10 cellular contexts compared by ENCODE assay signal in the genomic region with DNA sequence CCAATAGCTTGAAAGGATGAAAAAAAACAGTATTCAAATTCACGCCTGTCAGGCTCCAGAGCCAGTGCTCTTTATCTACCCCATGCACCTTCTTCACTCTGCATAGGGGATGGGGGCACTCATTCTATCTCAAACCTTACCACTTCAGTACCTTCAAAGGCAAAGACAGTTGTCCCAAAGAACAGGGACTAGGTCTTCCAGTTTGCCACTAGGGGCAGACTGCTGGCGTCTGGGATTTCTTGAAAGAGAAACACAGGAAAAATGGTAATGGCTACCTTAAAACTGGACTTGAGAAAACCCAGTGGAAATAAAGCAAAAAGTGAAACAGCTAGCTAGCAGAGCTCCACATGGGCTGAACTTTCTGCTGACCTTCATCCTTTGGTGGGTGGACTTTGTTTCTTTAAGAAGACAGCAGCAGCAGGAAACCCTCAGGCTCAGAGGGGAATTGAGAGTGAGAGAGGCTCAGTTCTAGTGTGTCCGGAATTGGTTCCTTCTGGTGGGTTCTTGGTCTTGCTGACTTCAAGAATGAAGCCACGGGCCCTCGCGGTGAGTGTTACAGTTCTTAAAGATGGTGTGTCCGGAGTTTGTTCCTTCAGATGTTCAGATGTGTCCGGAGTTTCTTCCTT. TPM values are rescaled to one million over a fixed set of nuclear protein-coding genes. Genes with fewer than 3 reads are reported as not detected.
DNase-seq lines count a peak whose midpoint lies in the region; ATAC-seq and TF ChIP-seq lines count a peak whose summit lies in the region.
"Had no signal": no experiment of that assay in that cellular context is flagged by ENCODE, and none has a peak within 500 bp of the region (broad histone marks: within the 10 kb centered on the region; RNA-seq: fewer than 3 reads in every experiment).

No MANE protein-coding gene starts in this region.

- H3K4me1 ChIP-seq in psoas muscle, result peaks cover 9% of the 10 kb centered on the region

- no peaks in the 10 kb centered on the region for H3K9me3 ChIP-seq in psoas muscle

- intact Hi-C loops in psoas muscle (cut with DNase I), result no loop called here

- no peak overlapping the region for H3K4me3 ChIP-seq in coronary artery
- H3K4me3 ChIP-seq in psoas muscle, result no peak overlapping the region

- no peak overlapping the region for H3K27ac ChIP-seq in coronary artery
- no peak overlapping the region for H3K27ac ChIP-seq in psoas muscle
- H3K27ac ChIP-seq: epithelial cell of prostate had no signal

- WGBS in psoas muscle, 3 donors, result 82 to 86% (median 83%) methylated on average over 6 to 8 of the region's 8 CpGs

- ATAC-seq in psoas muscle (no peak), GM18873 (IDR thresholded peaks at IDR 0.05; ENCODE audit: low FRiP score, unreplicated experiment) (no peak)

- DNase-seq in DMS 273 (lab: John Stamatoyannopoulos, UW; ENCODE audit: unreplicated experiment) (peak; percentile 45), DMS 273 treated with DMSO at 0.1 percent for 48 hours (lab: John Stamatoyannopoulos, UW) (no peak), MV-4-11 (lab: John Stamatoyannopoulos, UW) (peak; percentile 76), coronary artery (ENCODE audit: low spot score) (no peak), psoas muscle (no peak), ureter (ENCODE audit: low spot score) (no peak)
- DNase-seq in activated CD4-positive, alpha-beta T cell treated with anti-CD3 and anti-CD28 coated beads for 1 hour, result no peak

- H3K36me3 ChIP-seq in psoas muscle (ENCODE audit: insufficient read depth in 1 of 2, low read depth in 1 of 2), result no peaks in the 10 kb centered on the region

- TF ChIP-seq CTCF in coronary artery (IDR thresholded peaks at IDR 0.05) (peak; percentile 17), psoas muscle (IDR thresholded peaks at IDR 0.05) (peak; percentile 36)

- no peaks in the 10 kb centered on the region for H3K27me3 ChIP-seq in psoas muscle (ENCODE audit: insufficient read depth in 3 of 3, low read length in 2 of 3)

RNA-seq across cellular contexts. Expression of a gene that starts 41.0 kb away (rescaled TPM):
- total RNA-seq in psoas muscle (10 to 100 TPM; 12.0 to 19.7 (median 15.1) TPM), ureter (14.4 TPM)
- 1 to 10 TPM; 1.7 to 7.1 (median 5.9) TPM for polyA plus RNA-seq in psoas muscle

RNA-seq across cellular contexts. Expression of a gene that starts 59.1 kb away (rescaled TPM):
- total RNA-seq in psoas muscle (10 to 100 TPM; 13.1 to 37.4 (median 21.2) TPM), ureter (not detected)
- 1 to 10 TPM; 2.7 to 8.6 (median 5.8) TPM for polyA plus RNA-seq in psoas muscle
- total RNA-seq: A172 had no signal

Comparison
In these comparisons a context has a peak if more than half of its experiments do, and no peak if none do; other contexts are left out.
1. DNase-seq: peak in DMS 273 (single experiment) and MV-4-11 (single experiment); none in DMS 273 treated with DMSO at 0.1 percent for 48 hours (single experiment), coronary artery (single experiment), psoas muscle (0 of 2), ureter (single experiment) and activated CD4-positive, alpha-beta T cell treated with anti-CD3 and anti-CD28 coated beads for 1 hour (single experiment).
2. RNA of a gene that starts 59.1 kb away (total RNA-seq): 13.1 to 37.4 TPM in psoas muscle; not detected in ureter (single experiment); every median in the first group is over 10 times any median in the second.